In genomic region chr10:24820616-24821015, GRCh38 we compare ENCODE assay signal across 17 cellular contexts.
DNase-seq lines count a peak whose midpoint lies in the region; ATAC-seq and TF ChIP-seq lines count a peak whose summit lies in the region.
"Had no signal": no experiment of that assay in that cellular context is flagged by ENCODE, and none has a peak within 500 bp of the region (broad histone marks: within the 10 kb centered on the region; RNA-seq: fewer than 3 reads in every experiment).

No MANE protein-coding gene starts in this region.

- no peak overlapping the region for H2AFZ ChIP-seq in MM.1S (ENCODE audit: low read length)

- H3K4me2 ChIP-seq in MM.1S (ENCODE audit: low read depth, low read length): no peak overlapping the region

- no peaks in the 10 kb centered on the region for H3F3A ChIP-seq in MM.1S (ENCODE audit: insufficient read depth, low read length)

- no peak overlapping the region for H3K9ac ChIP-seq in MM.1S (ENCODE audit: low read length)

- no peaks in the 10 kb centered on the region for H3K79me2 ChIP-seq in MM.1S (ENCODE audit: low read length)

- H3K27ac ChIP-seq in MM.1S (ENCODE audit: low read length): no peak overlapping the region

- H4K20me1 ChIP-seq in MM.1S (ENCODE audit: insufficient read depth, low read length): no peaks in the 10 kb centered on the region

- H3K9me2 ChIP-seq in MM.1S (replicated peaks; ENCODE audit: insufficient read depth, low read length): no peaks in the 10 kb centered on the region

- H3K36me3 ChIP-seq in MM.1S (replicated peaks; ENCODE audit: insufficient read depth, low read length): no peaks in the 10 kb centered on the region

- no peak for ATAC-seq in activated T-helper 17 cell treated with anti-CD3 and anti-CD28 coated beads, Interleukin-2, amount 50 U/mL, for 72 hours (replicated peaks)
- ATAC-seq in GM19351 (IDR thresholded peaks at IDR 0.05; ENCODE audit: unreplicated experiment): no peak
- no peak for ATAC-seq in HG03280 (IDR thresholded peaks at IDR 0.05; ENCODE audit: unreplicated experiment)
- ATAC-seq: activated CD4-positive, CD25-positive, alpha-beta regulatory T cell treated with anti-CD3 and anti-CD28 coated beads, Interleukin-2, amount 50 U/mL, for 24 hours; left ventricle myocardium superior had no signal

- H3K27me3 Mint-ChIP-seq in HFFc6 (ENCODE audit: insufficient read depth): no peaks in the 10 kb centered on the region
- no peaks in the 10 kb centered on the region for H3K27me3 Mint-ChIP-seq in activated T-helper 17 cell treated with anti-CD3 and anti-CD28 coated beads, Interleukin-2, amount 50 U/mL, for 72 hours
- H3K27me3 Mint-ChIP-seq: type B pancreatic cell had no signal

- TF ChIP-seq CTCF in HFFc6 (IDR thresholded peaks at IDR 0.05) (no peak), MM.1S (IDR thresholded peaks at IDR 0.05; ENCODE audit: low read length) (no peak)

- DNase-seq in A172 (ENCODE audit: low spot score) (peak; percentile 31), HFFc6 (no peak), islet precursor cell (peak; percentile 61), MM.1S (no peak), NK-92 (lab: John Stamatoyannopoulos, UW; ENCODE audit: unreplicated experiment) (no peak)
- DNase-seq: activated naive CD4-positive, alpha-beta T cell treated with anti-CD3 and anti-CD28 coated beads, Interleukin-2, amount 10 ng/mL, durations not matched to agents 7 days and 5 days; COR-L47; effector CD4-positive, alpha-beta T cell; left ventricle myocardium superior; NCI-H82; stimulated activated CD4-positive, alpha-beta T cell treated with anti-CD3 and anti-CD28 coated beads, Interleukin-4, amount 100 ng/mL, for 4 hours; T-helper 2 cell had no signal

- peaks cover 54% of the 10 kb centered on the region for H3K4me1 Mint-ChIP-seq in HFFc6 (ENCODE audit: low read depth)
- H3K4me1 Mint-ChIP-seq in activated T-helper 17 cell treated with anti-CD3 and anti-CD28 coated beads, Interleukin-2, amount 50 U/mL, for 72 hours: peaks cover 21% of the 10 kb centered on the region

- H3K4me3 Mint-ChIP-seq in HFFc6: no peak overlapping the region
- no peak overlapping the region for H3K4me3 Mint-ChIP-seq in activated T-helper 17 cell treated with anti-CD3 and anti-CD28 coated beads, Interleukin-2, amount 50 U/mL, for 72 hours
- H3K4me3 Mint-ChIP-seq: activated naive CD4-positive, alpha-beta T cell treated with anti-CD3 and anti-CD28 coated beads, Interleukin-2, amount 10 ng/mL, durations not matched to agents 7 days and 5 days; type B pancreatic cell had no signal

- no peaks in the 10 kb centered on the region for H3K9me3 Mint-ChIP-seq in HFFc6
- no peaks in the 10 kb centered on the region for H3K9me3 Mint-ChIP-seq in activated T-helper 17 cell treated with anti-CD3 and anti-CD28 coated beads, Interleukin-2, amount 50 U/mL, for 72 hours
- H3K9me3 Mint-ChIP-seq: activated naive CD4-positive, alpha-beta T cell treated with anti-CD3 and anti-CD28 coated beads, Interleukin-2, amount 10 ng/mL, durations not matched to agents 7 days and 5 days; type B pancreatic cell had no signal

- H3K4me3 ChIP-seq in MM.1S (ENCODE audit: low read length): no peak overlapping the region

- no peaks in the 10 kb centered on the region for H3K27me3 ChIP-seq in MM.1S (replicated peaks; ENCODE audit: insufficient read depth, low read length)

- no peaks in the 10 kb centered on the region for H3K9me3 ChIP-seq in MM.1S (replicated peaks; ENCODE audit: insufficient read depth, low read length)

- H3K4me1 ChIP-seq in MM.1S (ENCODE audit: low read length): no peaks in the 10 kb centered on the region

- H3K36me3 Mint-ChIP-seq in HFFc6 (ENCODE audit: low read depth): 0 out of 2 replicates have a peak, but pooled peaks cover 9% of the 10 kb centered on the region
- H3K36me3 Mint-ChIP-seq in activated T-helper 17 cell treated with anti-CD3 and anti-CD28 coated beads, Interleukin-2, amount 50 U/mL, for 72 hours (ENCODE audit: low read depth): no peaks in the 10 kb centered on the region
- H3K36me3 Mint-ChIP-seq: activated naive CD4-positive, alpha-beta T cell treated with anti-CD3 and anti-CD28 coated beads, Interleukin-2, amount 10 ng/mL, durations not matched to agents 7 days and 5 days; type B pancreatic cell had no signal

- peak overlapping the region; percentile 23; the same call in 1 of the 2 replicates for H3K27ac Mint-ChIP-seq in HFFc6
- H3K27ac Mint-ChIP-seq in activated T-helper 17 cell treated with anti-CD3 and anti-CD28 coated beads, Interleukin-2, amount 50 U/mL, for 72 hours: peak overlapping the region; percentile 61
- H3K27ac Mint-ChIP-seq: activated naive CD4-positive, alpha-beta T cell treated with anti-CD3 and anti-CD28 coated beads, Interleukin-2, amount 10 ng/mL, durations not matched to agents 7 days and 5 days; type B pancreatic cell had no signal

Comparison
In these comparisons a context has a peak if more than half of its experiments do, and no peak if none do; other contexts are left out.
1. DNase-seq: peak in A172 (single experiment) and islet precursor cell (single experiment); none in HFFc6 (single experiment), MM.1S (single experiment) and NK-92 (single experiment).